14 cellular contexts compared by ENCODE assay signal in genomic region chr20:49694450-49695071, GRCh38. TPM values are rescaled to one million over a fixed set of nuclear protein-coding genes. Genes with fewer than 3 reads are reported as not detected.
DNase-seq lines count a peak whose midpoint lies in the region; ATAC-seq and TF ChIP-seq lines count a peak whose summit lies in the region.
"Had no signal": no experiment of that assay in that cellular context is flagged by ENCODE, and none has a peak within 500 bp of the region (broad histone marks: within the 10 kb centered on the region; RNA-seq: fewer than 3 reads in every experiment).

No MANE protein-coding gene starts in this region.

- H2BK12ac ChIP-seq in H9 (ENCODE audit: insufficient read length, low read depth, low read length) (no peak overlapping the region), mesenchymal stem cell (ENCODE audit: low read length in 2 of 2) (no peak overlapping the region)

- no peak overlapping the region for H3T11ph ChIP-seq in H9 (ENCODE audit: low read length)

- H3K23me2 ChIP-seq in H9 (ENCODE audit: insufficient read length, low read depth, low read length, poor library complexity, severe bottlenecking): no peaks in the 10 kb centered on the region

- H4K8ac ChIP-seq in H9 (replicated peaks; ENCODE audit: insufficient read length, low read depth, low read length): no peak overlapping the region
- H4K8ac ChIP-seq in mesenchymal stem cell (ENCODE audit: low read length): peak overlapping the region; percentile 35

- H3K23ac ChIP-seq in H9 (ENCODE audit: insufficient read length, low read depth, low read length) (no peak overlapping the region), mesenchymal stem cell (ENCODE audit: low read length in 2 of 2) (no peak overlapping the region)

- H4K5ac ChIP-seq in H9 (ENCODE audit: insufficient read length, low read depth, low read length): no peak overlapping the region

- H2BK120ac ChIP-seq in H9 (ENCODE audit: low read depth, low read length, poor library complexity, severe bottlenecking) (no peak overlapping the region), mesenchymal stem cell (ENCODE audit: low read depth, low read length) (no peak overlapping the region)

- DNase-seq in H9: no peak
- no peak for DNase-seq in WTC11 (ENCODE audit: low spot score)
- no peak for DNase-seq in mesenchymal stem cell
- no peak for DNase-seq in OCI-M1 (lab: John Stamatoyannopoulos, UW)
- no peak for DNase-seq in NOMO-1 (lab: John Stamatoyannopoulos, UW; ENCODE audit: unreplicated experiment in 2 of 2)
- DNase-seq: effector CD4-positive, alpha-beta T cell; foreskin melanocyte; NCI-H1105; occipital lobe; T-helper 2 cell had no signal

- H3K79me1 ChIP-seq in H9 (ENCODE audit: insufficient read depth, low read depth, low read length, poor library complexity, severe bottlenecking): peaks cover 5% of the 10 kb centered on the region
- H3K79me1 ChIP-seq in mesenchymal stem cell (replicated peaks; ENCODE audit: low read length, poor library complexity, severe bottlenecking): no peaks in the 10 kb centered on the region

- TF ChIP-seq CTCF in H9 (conservative IDR thresholded peaks at IDR 0.05) (no peak), WTC11 (IDR thresholded peaks at IDR 0.05) (no peak)

- POLR2A ChIA-PET in WTC11 (lab: Charles Lee): interaction anchor here (0.7 to 2.1 kb wide), 2 partner anchors 15 to 19 kb away, joined by 3 to 8 read pairs; partner anchors contain the start of gene B4GALT5

- H3K27ac Mint-ChIP-seq in H9 (peak overlapping the region; percentile 46 to 78 (median 53); a peak in 6 of 7 replicates), WTC11 (peak overlapping the region; percentile 95)

- CTCF ChIA-PET in WTC11 (lab: Charles Lee): interaction anchor here (0.7 to 1.4 kb wide), 6 partner anchors 12 to 246 kb away, joined by 3 to 4 read pairs (median 4); no protein-coding TSS in a partner anchor

- H3K4me3 Mint-ChIP-seq in H9 (peak overlapping the region in 1 of 2 experiments; percentile 38; a peak in 1 of 5 replicates), WTC11 (peak overlapping the region; percentile 32)

- H3K4me1 ChIP-seq in BLaER1: peaks cover 13% of the 10 kb centered on the region
- H3K4me1 ChIP-seq in H9 (ENCODE audit: insufficient read depth, low read length): peaks cover 21% of the 10 kb centered on the region
- H3K4me1 ChIP-seq in mesenchymal stem cell (ENCODE audit: control insufficient read depth, insufficient read depth, low read depth, low read length): peaks cover 24% of the 10 kb centered on the region

- no peaks in the 10 kb centered on the region for H3K27me3 Mint-ChIP-seq in H9 (ENCODE audit: low read depth)
- H3K27me3 Mint-ChIP-seq in WTC11 (ENCODE audit: low read depth): no peaks in the 10 kb centered on the region

- H3K79me2 ChIP-seq in H9 (ENCODE audit: insufficient read depth, low read length): peaks cover 73% of the 10 kb centered on the region

- H2BK15ac ChIP-seq in H9 (ENCODE audit: low read depth, low read length) (no peak overlapping the region), mesenchymal stem cell (ENCODE audit: low read depth, poor library complexity, severe bottlenecking) (no peak overlapping the region)

- H3K4me2 ChIP-seq in BLaER1 (0 out of 2 replicates have a peak overlapping the region, but pooled peaks have one; percentile 3), H9 (ENCODE audit: insufficient read depth, insufficient read length, low read length) (peak overlapping the region; percentile 49), mesenchymal stem cell (ENCODE audit: low read length, poor library complexity, severe bottlenecking) (no peak overlapping the region)

- no CpG with 5 or more reads among the region's 2 CpGs for WGBS in H9 (ENCODE audit: extremely low coverage, insufficient read length, low lambda C conversion rate)
- 57% methylated on average over 2 of the region's 2 CpGs for WGBS in mesenchymal stem cell

- H3K9me3 ChIP-seq in BLaER1 (no peaks in the 10 kb centered on the region), H9 (ENCODE audit: control insufficient read depth, low read depth, low read length) (no peaks in the 10 kb centered on the region), mesenchymal stem cell (ENCODE audit: control insufficient read depth, low read length) (no peaks in the 10 kb centered on the region)

- no peak overlapping the region for H3K4me3 ChIP-seq in BLaER1
- H3K4me3 ChIP-seq in mesenchymal stem cell (ENCODE audit: insufficient read depth in 1 of 2, low read depth in 1 of 2, low read length in 2 of 2): no peak overlapping the region
- H3K4me3 ChIP-seq: BLaER1 treated with 17β-estradiol and CSF1 and Interleukin-3, amounts not matched to agents 10 nM and 100 nM had no signal

- H4K91ac ChIP-seq in H9 (ENCODE audit: insufficient read length, low read depth, low read length) (no peak overlapping the region), mesenchymal stem cell (ENCODE audit: low read length) (no peak overlapping the region)

- H2BK5ac ChIP-seq in H9 (ENCODE audit: insufficient read length, low read length) (no peak overlapping the region), mesenchymal stem cell (ENCODE audit: low read depth, low read length, poor library complexity, severe bottlenecking) (no peak overlapping the region)

- H2AK5ac ChIP-seq in H9 (ENCODE audit: insufficient read length, low read length) (no peak overlapping the region), mesenchymal stem cell (ENCODE audit: low read length, severe bottlenecking) (no peak overlapping the region)

- H3K27ac ChIP-seq in BLaER1 (no peak overlapping the region), H9 (ENCODE audit: insufficient read length, low read depth, low read length) (peak overlapping the region; percentile 41), mesenchymal stem cell (ENCODE audit: low read length, poor library complexity, severe bottlenecking) (no peak overlapping the region)
- H3K27ac ChIP-seq: BLaER1 treated with 17β-estradiol and CSF1 and Interleukin-3, amounts not matched to agents 10 nM and 100 nM had no signal

- H4K20me1 ChIP-seq in BLaER1 (peaks cover 100% of the 10 kb centered on the region), H9 (ENCODE audit: control insufficient read depth, insufficient read depth, insufficient read length) (peaks cover 2% of the 10 kb centered on the region)

- no peak overlapping the region for H2BK20ac ChIP-seq in H9 (ENCODE audit: low read depth, low read length, poor library complexity, severe bottlenecking)

- H3K27me3 ChIP-seq in BLaER1 (no peaks in the 10 kb centered on the region), H9 (ENCODE audit: insufficient read depth, low read length) (no peaks in the 10 kb centered on the region), mesenchymal stem cell (ENCODE audit: control insufficient read depth in 1 of 2, insufficient read depth in 1 of 2, low read length in 2 of 2) (no peaks in the 10 kb centered on the region)
- H3K27me3 ChIP-seq: BLaER1 treated with 17β-estradiol and CSF1 and Interleukin-3, amounts not matched to agents 10 nM and 100 nM had no signal

- no peaks in the 10 kb centered on the region for H3K9me3 Mint-ChIP-seq in H9
- H3K9me3 Mint-ChIP-seq in WTC11: no peaks in the 10 kb centered on the region

- H3K36me3 Mint-ChIP-seq in H9 (ENCODE audit: insufficient read depth in 1 of 3, low read depth in 3 of 3) (no peaks in the 10 kb centered on the region), WTC11 (no peaks in the 10 kb centered on the region)

- H3K18ac ChIP-seq in H9 (ENCODE audit: insufficient read length, low read depth, low read length) (no peak overlapping the region), mesenchymal stem cell (ENCODE audit: low read depth in 1 of 2, low read length in 2 of 2) (no peak overlapping the region)

- H3K4ac ChIP-seq in H9 (ENCODE audit: low read depth, low read length) (no peak overlapping the region), mesenchymal stem cell (ENCODE audit: low read depth in 1 of 2, low read length in 2 of 2) (no peak overlapping the region)

- H3K9ac ChIP-seq in BLaER1 (no peak overlapping the region), H9 (ENCODE audit: extremely low read depth, insufficient read length, low read length) (no peak overlapping the region), mesenchymal stem cell (ENCODE audit: low read length) (no peak overlapping the region)
- H3K9ac ChIP-seq: BLaER1 treated with 17β-estradiol and CSF1 and Interleukin-3, amounts not matched to agents 10 nM and 100 nM had no signal

- H3K14ac ChIP-seq in H9 (ENCODE audit: insufficient read depth, low read length) (peak overlapping the region; percentile 8), mesenchymal stem cell (ENCODE audit: low read length in 2 of 2) (no peak overlapping the region)

- H3K36me3 ChIP-seq in BLaER1 (0 out of 2 replicates have a peak, but pooled peaks cover 5% of the 10 kb centered on the region), mesenchymal stem cell (ENCODE audit: control insufficient read depth in 1 of 2, insufficient read depth in 2 of 2, low read depth in 1 of 2, low read length in 2 of 2) (no peaks in the 10 kb centered on the region)

- H3K4me1 Mint-ChIP-seq in H9 (peaks cover 63 to 79% of the 10 kb centered on the region in 2 experiments), WTC11 (peaks cover 88% of the 10 kb centered on the region)

- no peak overlapping the region for H2AFZ ChIP-seq in H9 (ENCODE audit: low read length)
- H2AFZ ChIP-seq in mesenchymal stem cell (ENCODE audit: low read depth, low read length): no peak overlapping the region

- peak; percentile 51 for ATAC-seq in WTC11
- ATAC-seq in HG02642 (IDR thresholded peaks at IDR 0.05; ENCODE audit: poor library complexity, unreplicated experiment): no peak
- ATAC-seq in GM21528 (IDR thresholded peaks at IDR 0.05; ENCODE audit: low FRiP score, unreplicated experiment): no peak

- H3K56ac ChIP-seq in H9 (ENCODE audit: insufficient read length, low read depth, low read length): no peak overlapping the region

TF ChIP-seq in WTC11, 78 proteins besides CTCF, POLR2A, EP300 and RAD21 (continues in another document):
- TF ChIP-seq ETV6 (CRISPR knock-in tag; IDR thresholded peaks at IDR 0.05): peak; percentile 97
- no peak for TF ChIP-seq SMAD3 (CRISPR knock-in tag; IDR thresholded peaks at IDR 0.05; ENCODE audit: borderline replicate concordance)
- TF ChIP-seq, protein P1, sequence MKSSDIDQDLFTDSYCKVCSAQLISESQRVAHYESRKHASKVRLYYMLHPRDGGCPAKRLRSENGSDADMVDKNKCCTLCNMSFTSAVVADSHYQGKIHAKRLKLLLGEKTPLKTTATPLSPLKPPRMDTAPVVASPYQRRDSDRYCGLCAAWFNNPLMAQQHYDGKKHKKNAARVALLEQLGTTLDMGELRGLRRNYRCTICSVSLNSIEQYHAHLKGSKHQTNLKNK (CRISPR knock-in tag; IDR thresholded peaks at IDR 0.05): no peak

RNA-seq across cellular contexts. Expression of gene B4GALT5, which starts 19.1 kb away (rescaled TPM):
- 75.9 and 77.0 TPM in 2 replicates for total RNA-seq in H9 (2021)
- total RNA-seq in WTC11 (2021): 62.4 to 71.5 TPM (median 69.4 TPM) in 3 replicates
- 31.5 TPM for polyA plus RNA-seq in mesenchymal stem cell (2013, experiment 1 of 2)
- 32.4 TPM for polyA plus RNA-seq in mesenchymal stem cell (2013, experiment 2 of 2)
